Comparison of ENCODE assay signal across 26 cellular contexts in genomic region chr14:67529947-67530935, GRCh38.
"Had no signal": no experiment of that assay in that cellular context is flagged by ENCODE, and none has a peak within 500 bp of the region (broad histone marks: within the 10 kb centered on the region; RNA-seq: fewer than 3 reads in every experiment).

No MANE protein-coding gene starts in this region.

- DNase-seq: activated CD4-positive, alpha-beta memory T cell treated with anti-CD3 and anti-CD28 coated beads for 36 hours; activated CD4-positive, alpha-beta T cell treated with anti-CD3 and anti-CD28 coated beads, Interleukin-2, amount 10 ng/mL, durations not matched to agents 24 days and 14 days; activated CD8-positive, alpha-beta memory T cell treated with anti-CD3 and anti-CD28 coated beads, Interleukin-2, amount 50 U/mL, for 4 hours; activated effector memory CD4-positive, alpha-beta T cell treated with anti-CD3 and anti-CD28 coated beads, Interleukin-2, amount 50 U/mL, for 16 hours; activated naive CD4-positive, alpha-beta T cell treated with anti-CD3 and anti-CD28 coated beads for 36 hours; activated naive CD8-positive, alpha-beta T cell treated with anti-CD3 and anti-CD28 coated beads for 36 hours; activated T-cell treated with anti-CD3 and anti-CD28 coated beads, Interleukin-2, amount 50 U/mL, for 1 hour; endodermal cell; foreskin melanocyte; naive B cell; nucleus accumbens; pancreas; stimulated activated CD4-positive, alpha-beta T cell treated with anti-CD3 and anti-CD28 coated beads, Interleukin-1b, Interleukin-23, amount 100 ng/mL, for 48 hours; stimulated activated CD4-positive, alpha-beta T cell treated with anti-CD3 and anti-CD28 coated beads, Interleukin-4, amount 100 ng/mL, for 4 hours; stimulated activated naive B cell treated with anti-CD40 and anti-IgM and Interleukin-4, amounts not matched to agents 10 μg/mL and 1 μg/mL and 100 μg/mL, for 72 hours; stomach; trophoblast cell; WERI-Rb-1 had no signal

- ATAC-seq: activated CD4-positive, CD25-positive, alpha-beta regulatory T cell treated with anti-CD3 and anti-CD28 coated beads, Interleukin-2, amount 50 U/mL, for 24 hours; esophagus mucosa; pancreas; stimulated activated naive B cell treated with anti-CD40 and anti-IgM and Interleukin-4, amounts not matched to agents 10 μg/mL and 1 μg/mL and 100 μg/mL, for 72 hours had no signal

- H3K4me3 ChIP-seq: ascending aorta, cardiac muscle cell, pancreas, right atrium auricular region, smooth muscle cell, stomach, suprapubic skin, vagina had no signal

- H3K27ac ChIP-seq: ascending aorta, cardiac muscle cell, pancreas, right atrium auricular region, stomach, suprapubic skin, vagina, WERI-Rb-1 had no signal

- H3K27me3 ChIP-seq: ascending aorta, pancreas, right atrium auricular region, vagina had no signal
